ENCODE assay signal across 14 cellular contexts in genomic region chr1:67733741-67734690, GRCh38. TPM values are rescaled to one million over a fixed set of nuclear protein-coding genes. Genes with fewer than 3 reads are reported as not detected.
DNase-seq lines count a peak whose midpoint lies in the region; ATAC-seq and TF ChIP-seq lines count a peak whose summit lies in the region.
"Had no signal": no experiment of that assay in that cellular context is flagged by ENCODE, and none has a peak within 500 bp of the region (broad histone marks: within the 10 kb centered on the region; RNA-seq: fewer than 3 reads in every experiment).

No MANE protein-coding gene starts in this region.

- peaks cover 44% of the 10 kb centered on the region for H3K4me1 Mint-ChIP-seq in activated B cell treated with CpG ODN at 0.5 μM for 24 hours
- peaks cover 15 to 26% (median 23%) of the 10 kb centered on the region in 7 donors for H3K4me1 Mint-ChIP-seq in naive thymus-derived CD4-positive, alpha-beta T cell

- H2AFZ ChIP-seq in ACC112 (ENCODE audit: low read length, unreplicated experiment) = no peak overlapping the region

- DNase-seq in HUDEP-2 (lab: John Stamatoyannopoulos, UW; ENCODE audit: unreplicated experiment in 76 of 76) (peak in 75 of 76 experiments; percentile 52 to 95 (median 83)), activated B cell treated with CpG ODN at 0.5 μM for 24 hours (no peak), EL (no peak)
- no peak for DNase-seq in naive thymus-derived CD4-positive, alpha-beta T cell
- DNase-seq: activated CD8-positive, alpha-beta memory T cell treated with anti-CD3 and anti-CD28 coated beads, Interleukin-2, amount 50 U/mL, for 48 hours; effector memory CD4-positive, alpha-beta T cell; NCI-H1417; upper lobe of right lung had no signal

- no peaks in the 10 kb centered on the region for H3K36me3 ChIP-seq in ACC112 (ENCODE audit: insufficient read depth, low read length)
- H3K36me3 ChIP-seq in naive thymus-derived CD4-positive, alpha-beta T cell (ENCODE audit: control insufficient read depth in 2 of 3, insufficient read depth in 3 of 3, low read length in 3 of 3) = no peaks in the 10 kb centered on the region
- H3K36me3 ChIP-seq: upper lobe of right lung had no signal

- no peak overlapping the region for H3K4me3 Mint-ChIP-seq in activated B cell treated with CpG ODN at 0.5 μM for 24 hours
- no peak overlapping the region for H3K4me3 Mint-ChIP-seq in naive thymus-derived CD4-positive, alpha-beta T cell
- H3K4me3 Mint-ChIP-seq: natural killer cell treated with Interleukin-12 subunit alpha and Interleukin-12 subunit beta and Interleukin-15 and Interleukin-18, amount 100 ng/mL, for 72 hours had no signal

- no peaks in the 10 kb centered on the region for H3K9me3 ChIP-seq in naive thymus-derived CD4-positive, alpha-beta T cell (ENCODE audit: control insufficient read depth in 2 of 3, low read length in 3 of 3)
- H3K9me3 ChIP-seq: upper lobe of right lung had no signal

- no peak overlapping the region for H3K4me3 ChIP-seq in ACC112 (ENCODE audit: low read depth, low read length)
- H3K4me3 ChIP-seq in naive thymus-derived CD4-positive, alpha-beta T cell (ENCODE audit: low read length) = no peak overlapping the region
- H3K4me3 ChIP-seq: skin epidermis, upper lobe of right lung had no signal

- no peaks in the 10 kb centered on the region for H3K9me3 Mint-ChIP-seq in activated B cell treated with CpG ODN at 0.5 μM for 24 hours
- H3K9me3 Mint-ChIP-seq in naive thymus-derived CD4-positive, alpha-beta T cell = no peaks in the 10 kb centered on the region
- H3K9me3 Mint-ChIP-seq: natural killer cell treated with Interleukin-12 subunit alpha and Interleukin-12 subunit beta and Interleukin-15 and Interleukin-18, amount 100 ng/mL, for 72 hours had no signal

- H3K27me3 ChIP-seq in ACC112 (ENCODE audit: insufficient read depth, low read length) = no peaks in the 10 kb centered on the region
- no peaks in the 10 kb centered on the region for H3K27me3 ChIP-seq in naive thymus-derived CD4-positive, alpha-beta T cell (ENCODE audit: control insufficient read depth in 2 of 2, insufficient read depth in 2 of 2, low read length in 2 of 2)
- H3K27me3 ChIP-seq: upper lobe of right lung had no signal

- H3K27ac ChIP-seq in ACC112 (ENCODE audit: low read depth, low read length) = peak overlapping the region; percentile 79
- H3K27ac ChIP-seq in naive thymus-derived CD4-positive, alpha-beta T cell (ENCODE audit: low read depth, low read length) = no peak overlapping the region

- intact Hi-C loops in activated B cell treated with CpG ODN at 0.5 μM for 24 hours (cut with micrococcal nuclease) = no loop called here
- intact Hi-C loops in naive thymus-derived CD4-positive, alpha-beta T cell (cut with micrococcal nuclease) = no loop called here

- CTCF ChIA-PET in activated B cell treated with CpG ODN at 0.5 μM for 24 hours (lab: Charles Lee) = interaction anchor here (0.9 kb wide), 1 partner anchor 24 kb away, joined by 3 read pairs; no protein-coding TSS in a partner anchor
- CTCF ChIA-PET in naive thymus-derived CD4-positive, alpha-beta T cell (lab: Charles Lee) = no interaction called here

- H3K27me3 Mint-ChIP-seq in activated B cell treated with CpG ODN at 0.5 μM for 24 hours = no peaks in the 10 kb centered on the region
- peaks cover 0 to under 1% (median 0%) of the 10 kb centered on the region in 5 donors for H3K27me3 Mint-ChIP-seq in naive thymus-derived CD4-positive, alpha-beta T cell

- no peak for ATAC-seq in activated B cell treated with CpG ODN at 0.5 μM for 24 hours (ENCODE audit: low read depth)
- ATAC-seq in naive thymus-derived CD4-positive, alpha-beta T cell = no peak
- no peak for ATAC-seq in GM21737 (IDR thresholded peaks at IDR 0.05; ENCODE audit: unreplicated experiment)
- ATAC-seq in HG02759 (IDR thresholded peaks at IDR 0.05; ENCODE audit: unreplicated experiment) = no peak
- ATAC-seq in GM21717 (IDR thresholded peaks at IDR 0.05; ENCODE audit: unreplicated experiment) = no peak
- ATAC-seq: upper lobe of right lung had no signal

- POLR2A ChIA-PET in activated B cell treated with CpG ODN at 0.5 μM for 24 hours (lab: Charles Lee) = no interaction called here
- POLR2A ChIA-PET in naive thymus-derived CD4-positive, alpha-beta T cell (lab: Charles Lee) = no interaction called here

- no peak for TF ChIP-seq CTCF in activated B cell treated with CpG ODN at 0.5 μM for 24 hours (IDR thresholded peaks at IDR 0.05)

- no peaks in the 10 kb centered on the region for H3K36me3 Mint-ChIP-seq in activated B cell treated with CpG ODN at 0.5 μM for 24 hours (ENCODE audit: low read depth)
- H3K36me3 Mint-ChIP-seq in naive thymus-derived CD4-positive, alpha-beta T cell = no peaks in the 10 kb centered on the region
- H3K36me3 Mint-ChIP-seq: natural killer cell treated with Interleukin-12 subunit alpha and Interleukin-12 subunit beta and Interleukin-15 and Interleukin-18, amount 100 ng/mL, for 72 hours had no signal

- H3K27ac Mint-ChIP-seq in activated B cell treated with CpG ODN at 0.5 μM for 24 hours = peak overlapping the region; percentile 42
- peak overlapping the region in 6 of 9 donors; percentile 24 to 69 (median 50) for H3K27ac Mint-ChIP-seq in naive thymus-derived CD4-positive, alpha-beta T cell
- H3K27ac Mint-ChIP-seq: natural killer cell treated with Interleukin-12 subunit alpha and Interleukin-12 subunit beta and Interleukin-15 and Interleukin-18, amount 100 ng/mL, for 72 hours had no signal

- H3K79me2 ChIP-seq in ACC112 (ENCODE audit: control insufficient read depth, insufficient read depth, low read length, unreplicated experiment) = peaks cover 67% of the 10 kb centered on the region

- H3K4me1 ChIP-seq in ACC112 (ENCODE audit: control insufficient read depth, insufficient read depth, low read length, unreplicated experiment) = peaks cover 60% of the 10 kb centered on the region
- peaks cover 7 to 11% of the 10 kb centered on the region in 2 donors for H3K4me1 ChIP-seq in naive thymus-derived CD4-positive, alpha-beta T cell (ENCODE audit: control insufficient read depth in 2 of 2, insufficient read depth in 2 of 2, low read length in 2 of 2)

RNA-seq across cellular contexts. Expression of gene GADD45A, which starts 49.0 kb away (rescaled TPM):
- 8.3 and 8.7 TPM in 2 replicates for total RNA-seq in activated B cell treated with CpG ODN at 0.5 μM for 24 hours
- total RNA-seq in naive thymus-derived CD4-positive, alpha-beta T cell = 10 to 100 TPM; 15.0 to 70.4 (median 24.2) TPM
- polyA plus RNA-seq in naive thymus-derived CD4-positive, alpha-beta T cell = 1 to 10 TPM; 7.0 to 8.3 TPM

Comparison
In these comparisons a context has a peak if more than half of its experiments do, and no peak if none do; other contexts are left out.
1. DNase-seq: peak in HUDEP-2 (75 of 76); none in activated B cell treated with CpG ODN at 0.5 μM for 24 hours (single experiment), naive thymus-derived CD4-positive, alpha-beta T cell (0 of 9) and EL (single experiment).